2 cellular contexts compared by ENCODE assay signal in genomic region chr2:227477291-227477690, GRCh38.
TF ChIP-seq lines count a peak whose summit lies in the region.

No MANE protein-coding gene starts in this region.

TF ChIP-seq in IMR-90, 13 proteins besides CTCF, POLR2A, EP300 and RAD21:
- TF ChIP-seq USF2 (IDR thresholded peaks at IDR 0.05; ENCODE audit: low read depth, low read length) (no peak), MAFK (IDR thresholded peaks at IDR 0.05; ENCODE audit: low read depth, low read length) (no peak), RCOR1 (IDR thresholded peaks at IDR 0.05; ENCODE audit: insufficient replicate concordance, low read length) (no peak), MAZ (IDR thresholded peaks at IDR 0.05; ENCODE audit: borderline replicate concordance, low read depth, low read length) (no peak), FOS (IDR thresholded peaks at IDR 0.05; ENCODE audit: low read depth, low read length) (no peak), NFE2L2 (IDR thresholded peaks at IDR 0.05; ENCODE audit: low read depth, low read length) (no peak), MXI1 (IDR thresholded peaks at IDR 0.05; ENCODE audit: borderline replicate concordance, low read depth, low read length) (no peak), CEBPB (IDR thresholded peaks at IDR 0.05; ENCODE audit: low read depth, low read length) (no peak), BHLHE40 (IDR thresholded peaks at IDR 0.05; ENCODE audit: low read depth, low read length) (no peak), ELK1 (IDR thresholded peaks at IDR 0.05; ENCODE audit: borderline replicate concordance, low read depth, low read length) (no peak), RFX5 (IDR thresholded peaks at IDR 0.05; ENCODE audit: low read depth, low read length) (no peak), CHD1 (IDR thresholded peaks at IDR 0.05; ENCODE audit: low read depth, low read length) (no peak), SMC3 (IDR thresholded peaks at IDR 0.05; ENCODE audit: low read depth, low read length) (no peak)
TF ChIP-seq in IMR-90: peak in this region for 0.

TF ChIP-seq in GM12878, 131 proteins besides CTCF, POLR2A, EP300 and RAD21:
- TF ChIP-seq CEBPZ (IDR thresholded peaks at IDR 0.05; ENCODE audit: low read depth, low read length) (no peak), ETV6 (conservative IDR thresholded peaks at IDR 0.05 in 1 of 2, IDR thresholded peaks at IDR 0.05 in 1 of 2; ENCODE audit: borderline replicate concordance in 1 of 2, low read depth in 1 of 2) (no peak), NFYA (IDR thresholded peaks at IDR 0.05; ENCODE audit: borderline replicate concordance, low read depth, low read length) (no peak), BMI1 (IDR thresholded peaks at IDR 0.05; ENCODE audit: borderline replicate concordance) (peak; percentile 90)
TF ChIP-seq in GM12878: peak in this region for 1.
